30 cellular contexts compared by ENCODE assay signal in the genomic region with DNA sequence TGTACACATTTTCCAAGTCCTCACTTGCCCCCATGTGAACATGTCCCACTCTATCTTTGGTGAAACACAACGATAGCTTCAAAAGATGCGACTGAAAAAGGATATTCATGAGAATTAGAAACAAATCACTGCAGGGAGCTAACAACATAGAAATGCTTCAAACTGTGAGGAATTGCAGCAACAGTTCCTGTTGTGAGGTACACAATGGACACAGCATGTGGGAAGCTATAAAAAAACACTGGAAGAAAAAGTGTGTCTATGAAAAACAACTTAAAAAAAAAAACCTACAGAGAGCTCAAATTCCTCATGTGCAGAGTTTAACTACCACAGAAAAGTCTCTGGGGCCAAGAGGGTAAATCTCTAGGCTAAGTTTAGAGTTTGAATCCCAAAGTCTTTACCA. TPM values are rescaled to one million over a fixed set of nuclear protein-coding genes. Genes with fewer than 3 reads are reported as not detected.
DNase-seq lines count a peak whose midpoint lies in the region; ATAC-seq and TF ChIP-seq lines count a peak whose summit lies in the region.
"Had no signal": no experiment of that assay in that cellular context is flagged by ENCODE, and none has a peak within 500 bp of the region (broad histone marks: within the 10 kb centered on the region; RNA-seq: fewer than 3 reads in every experiment).

No MANE protein-coding gene starts in this region.

- H3K9ac ChIP-seq in HUES64 (ENCODE audit: low read depth, low read length): no peak overlapping the region

- in situ Hi-C loops in astrocyte of the spinal cord (cut with HindIII; ENCODE audit: low sequenced_read_pairs): no loop called here

- H3K4me3 ChIP-seq in HUES64 (ENCODE audit: low read length) (peak overlapping the region; percentile 3; the same call in 1 of the 2 replicates), astrocyte of the spinal cord (ENCODE audit: low read depth, low read length) (no peak overlapping the region)
- H3K4me3 ChIP-seq: adrenal gland, breast epithelium, gastroesophageal sphincter, prostate gland, tibial nerve had no signal

- H3K27me3 ChIP-seq in HUES64 (ENCODE audit: insufficient read depth, low read length): no peaks in the 10 kb centered on the region; the same call in 1 of the 2 replicates
- H3K27me3 ChIP-seq: adrenal gland, breast epithelium, gastroesophageal sphincter, tibial nerve had no signal

- H3K27ac ChIP-seq in HUES64 (ENCODE audit: low read depth, low read length): peak overlapping the region; percentile 83; the same call in 1 of the 2 replicates
- H3K27ac ChIP-seq: adrenal gland, breast epithelium, gastroesophageal sphincter, HL-60, prostate gland, tibial nerve had no signal

- no peak for ATAC-seq in GM21717 (IDR thresholded peaks at IDR 0.05; ENCODE audit: unreplicated experiment)
- no peak for ATAC-seq in HG02642 (IDR thresholded peaks at IDR 0.05; ENCODE audit: poor library complexity, unreplicated experiment)
- no peak for ATAC-seq in GM19351 (IDR thresholded peaks at IDR 0.05; ENCODE audit: unreplicated experiment)
- ATAC-seq: activated CD4-positive, alpha-beta T cell treated with anti-CD3 and anti-CD28 coated beads for 36 hours; activated CD8-positive, alpha-beta T cell treated with anti-CD3 and anti-CD28 coated beads for 36 hours; gastroesophageal sphincter; HepG2; sciatic nerve had no signal

- 3% methylated on average over 2 of the region's 2 CpGs for WGBS in HUES64

- DNase-seq in COR-L47 (lab: John Stamatoyannopoulos, UW) (peak; percentile 15), astrocyte of the spinal cord (ENCODE audit: low read depth, low spot score) (peak; percentile 77), iPS-NIHi7 (ENCODE audit: extremely low spot score) (peak; percentile 14), NCI-H2196 (lab: John Stamatoyannopoulos, UW; ENCODE audit: unreplicated experiment) (no peak)
- DNase-seq: activated CD4-positive, alpha-beta T cell treated with anti-CD3 and anti-CD28 coated beads for 36 hours; activated CD8-positive, alpha-beta memory T cell treated with anti-CD3 and anti-CD28 coated beads, Interleukin-2, amount 50 U/mL, for 48 hours; activated CD8-positive, alpha-beta T cell treated with anti-CD3 and anti-CD28 coated beads for 36 hours; activated naive CD4-positive, alpha-beta T cell treated with anti-CD3 and anti-CD28 coated beads, Interleukin-2, amount 10 ng/mL, durations not matched to agents 7 days and 5 days; adrenal gland; CD4-positive, CD25-positive, alpha-beta regulatory T cell; DMS79 treated with DMSO at 0.1 percent for 48 hours; effector CD4-positive, alpha-beta T cell; Kasumi-1; MV-4-11; NCI-H1436; NCI-H2081 treated with DMSO at 0.1 percent for 48 hours; NCI-H446 treated with DMSO at 0.1 percent for 48 hours; stimulated activated CD4-positive, alpha-beta T cell treated with anti-CD3 and anti-CD28 coated beads, Interleukin-4, amount 100 ng/mL, for 4 hours; T-helper 2 cell had no signal

- H3K9me3 ChIP-seq in HUES64 (ENCODE audit: insufficient read depth, low read depth, low read length): no peaks in the 10 kb centered on the region
- H3K9me3 ChIP-seq: adrenal gland, breast epithelium, gastroesophageal sphincter, prostate gland, tibial nerve had no signal

- H3K36me3 ChIP-seq in HUES64 (ENCODE audit: insufficient read depth, low read length): no peaks in the 10 kb centered on the region
- H3K36me3 ChIP-seq: adrenal gland, breast epithelium, gastroesophageal sphincter, prostate gland, tibial nerve had no signal

- H3K4me1 ChIP-seq in HUES64 (ENCODE audit: insufficient read depth, low read length): peaks cover 22% of the 10 kb centered on the region
- H3K4me1 ChIP-seq: adrenal gland, breast epithelium, gastroesophageal sphincter, prostate gland, tibial nerve had no signal

- no peak for TF ChIP-seq CTCF in astrocyte of the spinal cord (IDR thresholded peaks at IDR 0.05; ENCODE audit: low read depth, low read length)

RNA-seq across cellular contexts. Expression of a gene that starts 51.6 kb away (rescaled TPM):
- polyA plus RNA-seq in HUES64 (2013, experiment 1 of 2): 18.6 TPM
- 22.6 TPM for polyA plus RNA-seq in HUES64 (2013, experiment 2 of 2)
